In genomic region chr7:100693312-100694195, GRCh38 we compare ENCODE assay signal across 9 cellular contexts. TPM values are rescaled to one million over a fixed set of nuclear protein-coding genes. Genes with fewer than 3 reads are reported as not detected.
A peak's percentile ranks its signal among the peaks of the same experiment; 100 is the strongest.
DNase-seq lines count a peak whose midpoint lies in the region; ATAC-seq lines count a peak whose summit lies in the region.
"Had no signal": no experiment of that assay in that cellular context is flagged by ENCODE, and none has a peak within 500 bp of the region (broad histone marks: within the 10 kb centered on the region; RNA-seq: fewer than 3 reads in every experiment).

No MANE protein-coding gene starts in this region.

- peaks cover 52% of the 10 kb centered on the region for H4K20me1 ChIP-seq in BLaER1

- peak overlapping the region; percentile 97 for H3K27ac ChIP-seq in BLaER1
- peak overlapping the region in 1 of 2 donors; percentile 23 for H3K27ac ChIP-seq in mucosa of rectum (ENCODE audit: low read depth in 2 of 2, low read length in 2 of 2)

- DNase-seq in MG63 (no peak), RKO (ENCODE audit: low spot score) (no peak), ACHN (no peak)

- peak overlapping the region; percentile 68 for H3K27ac Mint-ChIP-seq in dendritic cell treated with granulocyte-macrophage colony-stimulating factor and Interleukin-4, amounts not matched to agents 40 ng/mL and 50 ng/mL, for 4 days

- H3K9ac ChIP-seq in BLaER1: peak overlapping the region; percentile 99
- H3K9ac ChIP-seq in mucosa of rectum (ENCODE audit: low read depth in 1 of 2, low read length in 2 of 2): peak overlapping the region; percentile 70 to 75

- peaks cover 12% of the 10 kb centered on the region for H3K36me3 ChIP-seq in BLaER1
- peaks cover 9% of the 10 kb centered on the region for H3K36me3 ChIP-seq in MG63
- H3K36me3 ChIP-seq in mucosa of rectum (ENCODE audit: control insufficient read depth in 2 of 2, insufficient read depth in 2 of 2, low read length in 2 of 2): peaks cover 4 to 6% of the 10 kb centered on the region in 2 donors

- H3K4me3 ChIP-seq in BLaER1 (peak overlapping the region; percentile 100), MG63 (peak overlapping the region; percentile 76), mucosa of rectum (ENCODE audit: low read length in 2 of 2) (peak overlapping the region; percentile 59 to 81)

- H3K4me1 ChIP-seq in BLaER1 (peaks cover 59% of the 10 kb centered on the region), mucosa of rectum (ENCODE audit: control insufficient read depth in 2 of 2, insufficient read depth in 2 of 2, low read length in 2 of 2) (peaks cover 16 to 19% of the 10 kb centered on the region in 2 donors)

- peak overlapping the region; percentile 98 for H3K4me3 Mint-ChIP-seq in dendritic cell treated with granulocyte-macrophage colony-stimulating factor and Interleukin-4, amounts not matched to agents 40 ng/mL and 50 ng/mL, for 4 days

- peaks cover 24% of the 10 kb centered on the region for H3K27me3 Mint-ChIP-seq in dendritic cell treated with granulocyte-macrophage colony-stimulating factor and Interleukin-4, amounts not matched to agents 40 ng/mL and 50 ng/mL, for 4 days

- peak; percentile 21 for ATAC-seq in GM19351 (IDR thresholded peaks at IDR 0.05; ENCODE audit: unreplicated experiment)
- no peak for ATAC-seq in GM18870 (IDR thresholded peaks at IDR 0.05; ENCODE audit: unreplicated experiment)

- H3K9me3 ChIP-seq in BLaER1 (no peaks in the 10 kb centered on the region), MG63 (no peaks in the 10 kb centered on the region), mucosa of rectum (ENCODE audit: control insufficient read depth in 2 of 2, low read length in 2 of 2) (no peaks in the 10 kb centered on the region)

- peaks cover 24% of the 10 kb centered on the region for H3K36me3 Mint-ChIP-seq in dendritic cell treated with granulocyte-macrophage colony-stimulating factor and Interleukin-4, amounts not matched to agents 40 ng/mL and 50 ng/mL, for 4 days (ENCODE audit: low read depth)

- H3K4me2 ChIP-seq in BLaER1: peak overlapping the region; percentile 91

- H3K4me1 Mint-ChIP-seq in dendritic cell treated with granulocyte-macrophage colony-stimulating factor and Interleukin-4, amounts not matched to agents 40 ng/mL and 50 ng/mL, for 4 days (ENCODE audit: low read depth): peaks cover 44% of the 10 kb centered on the region

- no peaks in the 10 kb centered on the region for H3K9me3 Mint-ChIP-seq in dendritic cell treated with granulocyte-macrophage colony-stimulating factor and Interleukin-4, amounts not matched to agents 40 ng/mL and 50 ng/mL, for 4 days

- no peaks in the 10 kb centered on the region for H3K27me3 ChIP-seq in BLaER1
- no peaks in the 10 kb centered on the region for H3K27me3 ChIP-seq in MG63
- no peaks in the 10 kb centered on the region for H3K27me3 ChIP-seq in mucosa of rectum (ENCODE audit: control insufficient read depth in 2 of 2, insufficient read depth in 2 of 2, low read length in 2 of 2)

- in situ Hi-C loops in ACHN (cut with HindIII; ENCODE audit: low pct_ligation_motif_present, low pct_unique_long_range_greater_than_20kb, low sequenced_read_pairs): no loop called here

- intact Hi-C loops in dendritic cell treated with granulocyte-macrophage colony-stimulating factor and Interleukin-4, amounts not matched to agents 40 ng/mL and 50 ng/mL, for 4 days (cut with micrococcal nuclease): loop anchor here (5.0 kb wide), 2 partner anchors 61 to 131 kb away; no protein-coding TSS in a partner anchor

RNA-seq across cellular contexts. Expression of gene GIGYF1, which starts 0.5 kb away (rescaled TPM):
- 9.1 and 9.2 TPM in 2 replicates for total RNA-seq in MG63 (2014; rRNA removed; shearing (Covaris generic); ENCODE audit: low replicate concordance)

RNA-seq across cellular contexts. Expression of gene POP7, which starts 12.4 kb away (rescaled TPM):
- 41.5 and 92.8 TPM in 2 replicates for total RNA-seq in MG63 (2014; rRNA removed; shearing (Covaris generic); ENCODE audit: low replicate concordance)

RNA-seq across cellular contexts. Expression of gene GNB2, which starts 20.0 kb away (rescaled TPM):
- total RNA-seq in MG63 (2014; rRNA removed; shearing (Covaris generic); ENCODE audit: low replicate concordance): 128 and 174 TPM in 2 replicates

RNA-seq across cellular contexts. Expression of gene EPO, which starts 26.7 kb away (rescaled TPM):
- not detected in 2 replicates for total RNA-seq in MG63 (2014; rRNA removed; shearing (Covaris generic); ENCODE audit: low replicate concordance)
- total RNA-seq: HT1080 had no signal

RNA-seq across cellular contexts. Expression of gene ACTL6B, which starts 37.3 kb away (rescaled TPM):
- not detected in 2 replicates for total RNA-seq in MG63 (2014; rRNA removed; shearing (Covaris generic); ENCODE audit: low replicate concordance)
- total RNA-seq: HT1080 had no signal
